ENCODE assay signal across 1 cellular context in the genomic region with DNA sequence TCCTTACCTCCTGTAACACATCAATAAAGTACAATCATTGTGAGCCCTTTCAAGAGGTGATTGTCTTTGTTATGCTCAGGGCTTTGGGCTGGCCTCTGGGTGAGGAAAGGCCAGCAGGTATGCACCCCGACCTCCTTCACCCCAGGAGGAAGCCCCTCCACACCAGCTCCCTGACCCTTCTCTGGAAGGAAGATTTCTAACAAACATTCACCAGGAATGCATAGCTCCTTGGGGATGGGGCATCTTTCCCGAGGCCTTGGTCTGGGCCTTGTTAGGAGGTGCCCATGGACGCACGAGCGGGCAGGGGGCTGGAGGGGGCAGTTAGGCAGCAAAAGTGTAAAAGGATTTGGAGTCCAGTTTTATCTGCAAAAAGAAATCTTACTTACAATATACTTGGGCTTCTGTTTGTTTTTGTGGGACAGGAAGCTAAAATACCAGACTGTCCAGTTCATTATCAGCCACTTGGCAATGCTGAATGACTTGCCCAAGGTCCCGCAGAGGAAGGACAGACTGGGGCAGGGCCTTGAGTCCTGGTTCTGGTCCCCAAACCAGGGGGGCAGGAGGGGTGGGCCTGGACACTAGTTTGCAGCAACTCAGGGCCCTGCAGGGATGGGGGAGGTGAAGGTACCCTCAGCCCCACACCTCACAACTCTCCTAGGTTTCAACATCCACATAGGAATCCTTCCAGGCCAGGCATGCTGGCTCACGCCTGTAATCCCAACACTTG.
TF ChIP-seq lines count a peak whose summit lies in the region.

No MANE protein-coding gene starts in this region.

TF ChIP-seq in GM23338, 12 proteins besides CTCF, POLR2A, EP300 and RAD21 (continued from another document):
- TF ChIP-seq, protein P1, sequence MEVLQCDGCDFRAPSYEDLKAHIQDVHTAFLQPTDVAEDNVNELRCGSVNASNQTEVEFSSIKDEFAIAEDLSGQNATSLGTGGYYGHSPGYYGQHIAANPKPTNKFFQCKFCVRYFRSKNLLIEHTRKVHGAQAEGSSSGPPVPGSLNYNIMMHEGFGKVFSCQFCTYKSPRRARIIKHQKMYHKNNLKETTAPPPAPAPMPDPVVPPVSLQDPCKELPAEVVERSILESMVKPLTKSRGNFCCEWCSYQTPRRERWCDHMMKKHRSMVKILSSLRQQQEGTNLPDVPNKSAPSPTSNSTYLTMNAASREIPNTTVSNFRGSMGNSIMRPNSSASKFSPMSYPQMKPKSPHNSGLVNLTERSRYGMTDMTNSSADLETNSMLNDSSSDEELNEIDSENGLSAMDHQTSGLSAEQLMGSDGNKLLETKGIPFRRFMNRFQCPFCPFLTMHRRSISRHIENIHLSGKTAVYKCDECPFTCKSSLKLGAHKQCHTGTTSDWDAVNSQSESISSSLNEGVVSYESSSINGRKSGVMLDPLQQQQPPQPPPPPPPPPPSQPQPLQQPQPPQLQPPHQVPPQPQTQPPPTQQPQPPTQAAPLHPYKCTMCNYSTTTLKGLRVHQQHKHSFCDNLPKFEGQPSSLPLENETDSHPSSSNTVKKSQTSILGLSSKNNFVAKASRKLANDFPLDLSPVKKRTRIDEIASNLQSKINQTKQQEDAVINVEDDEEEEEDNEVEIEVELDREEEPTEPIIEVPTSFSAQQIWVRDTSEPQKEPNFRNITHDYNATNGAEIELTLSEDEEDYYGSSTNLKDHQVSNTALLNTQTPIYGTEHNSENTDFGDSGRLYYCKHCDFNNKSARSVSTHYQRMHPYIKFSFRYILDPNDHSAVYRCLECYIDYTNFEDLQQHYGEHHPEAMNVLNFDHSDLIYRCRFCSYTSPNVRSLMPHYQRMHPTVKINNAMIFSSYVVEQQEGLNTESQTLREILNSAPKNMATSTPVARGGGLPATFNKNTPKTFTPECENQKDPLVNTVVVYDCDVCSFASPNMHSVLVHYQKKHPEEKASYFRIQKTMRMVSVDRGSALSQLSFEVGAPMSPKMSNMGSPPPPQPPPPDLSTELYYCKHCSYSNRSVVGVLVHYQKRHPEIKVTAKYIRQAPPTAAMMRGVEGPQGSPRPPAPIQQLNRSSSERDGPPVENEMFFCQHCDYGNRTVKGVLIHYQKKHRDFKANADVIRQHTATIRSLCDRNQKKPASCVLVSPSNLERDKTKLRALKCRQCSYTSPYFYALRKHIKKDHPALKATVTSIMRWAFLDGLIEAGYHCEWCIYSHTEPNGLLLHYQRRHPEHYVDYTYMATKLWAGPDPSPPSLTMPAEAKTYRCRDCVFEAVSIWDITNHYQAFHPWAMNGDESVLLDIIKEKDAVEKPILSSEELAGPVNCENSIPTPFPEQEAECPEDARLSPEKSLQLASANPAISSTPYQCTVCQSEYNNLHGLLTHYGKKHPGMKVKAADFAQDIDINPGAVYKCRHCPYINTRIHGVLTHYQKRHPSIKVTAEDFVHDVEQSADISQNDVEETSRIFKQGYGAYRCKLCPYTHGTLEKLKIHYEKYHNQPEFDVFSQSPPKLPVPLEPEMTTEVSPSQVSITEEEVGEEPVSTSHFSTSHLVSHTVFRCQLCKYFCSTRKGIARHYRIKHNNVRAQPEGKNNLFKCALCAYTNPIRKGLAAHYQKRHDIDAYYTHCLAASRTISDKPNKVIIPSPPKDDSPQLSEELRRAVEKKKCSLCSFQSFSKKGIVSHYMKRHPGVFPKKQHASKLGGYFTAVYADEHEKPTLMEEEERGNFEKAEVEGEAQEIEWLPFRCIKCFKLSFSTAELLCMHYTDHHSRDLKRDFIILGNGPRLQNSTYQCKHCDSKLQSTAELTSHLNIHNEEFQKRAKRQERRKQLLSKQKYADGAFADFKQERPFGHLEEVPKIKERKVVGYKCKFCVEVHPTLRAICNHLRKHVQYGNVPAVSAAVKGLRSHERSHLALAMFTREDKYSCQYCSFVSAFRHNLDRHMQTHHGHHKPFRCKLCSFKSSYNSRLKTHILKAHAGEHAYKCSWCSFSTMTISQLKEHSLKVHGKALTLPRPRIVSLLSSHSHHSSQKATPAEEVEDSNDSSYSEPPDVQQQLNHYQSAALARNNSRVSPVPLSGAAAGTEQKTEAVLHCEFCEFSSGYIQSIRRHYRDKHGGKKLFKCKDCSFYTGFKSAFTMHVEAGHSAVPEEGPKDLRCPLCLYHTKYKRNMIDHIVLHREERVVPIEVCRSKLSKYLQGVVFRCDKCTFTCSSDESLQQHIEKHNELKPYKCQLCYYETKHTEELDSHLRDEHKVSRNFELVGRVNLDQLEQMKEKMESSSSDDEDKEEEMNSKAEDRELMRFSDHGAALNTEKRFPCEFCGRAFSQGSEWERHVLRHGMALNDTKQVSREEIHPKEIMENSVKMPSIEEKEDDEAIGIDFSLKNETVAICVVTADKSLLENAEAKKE (CRISPR knock-in tag; IDR thresholded peaks at IDR 0.05): no peak
- TF ChIP-seq EZH2phosphoT487 (IDR thresholded peaks at IDR 0.05; ENCODE audit: unreplicated experiment): no peak
- TF ChIP-seq EZH2 (IDR thresholded peaks at IDR 0.05; ENCODE audit: low read depth, unreplicated experiment): no peak
- TF ChIP-seq, protein P2, sequence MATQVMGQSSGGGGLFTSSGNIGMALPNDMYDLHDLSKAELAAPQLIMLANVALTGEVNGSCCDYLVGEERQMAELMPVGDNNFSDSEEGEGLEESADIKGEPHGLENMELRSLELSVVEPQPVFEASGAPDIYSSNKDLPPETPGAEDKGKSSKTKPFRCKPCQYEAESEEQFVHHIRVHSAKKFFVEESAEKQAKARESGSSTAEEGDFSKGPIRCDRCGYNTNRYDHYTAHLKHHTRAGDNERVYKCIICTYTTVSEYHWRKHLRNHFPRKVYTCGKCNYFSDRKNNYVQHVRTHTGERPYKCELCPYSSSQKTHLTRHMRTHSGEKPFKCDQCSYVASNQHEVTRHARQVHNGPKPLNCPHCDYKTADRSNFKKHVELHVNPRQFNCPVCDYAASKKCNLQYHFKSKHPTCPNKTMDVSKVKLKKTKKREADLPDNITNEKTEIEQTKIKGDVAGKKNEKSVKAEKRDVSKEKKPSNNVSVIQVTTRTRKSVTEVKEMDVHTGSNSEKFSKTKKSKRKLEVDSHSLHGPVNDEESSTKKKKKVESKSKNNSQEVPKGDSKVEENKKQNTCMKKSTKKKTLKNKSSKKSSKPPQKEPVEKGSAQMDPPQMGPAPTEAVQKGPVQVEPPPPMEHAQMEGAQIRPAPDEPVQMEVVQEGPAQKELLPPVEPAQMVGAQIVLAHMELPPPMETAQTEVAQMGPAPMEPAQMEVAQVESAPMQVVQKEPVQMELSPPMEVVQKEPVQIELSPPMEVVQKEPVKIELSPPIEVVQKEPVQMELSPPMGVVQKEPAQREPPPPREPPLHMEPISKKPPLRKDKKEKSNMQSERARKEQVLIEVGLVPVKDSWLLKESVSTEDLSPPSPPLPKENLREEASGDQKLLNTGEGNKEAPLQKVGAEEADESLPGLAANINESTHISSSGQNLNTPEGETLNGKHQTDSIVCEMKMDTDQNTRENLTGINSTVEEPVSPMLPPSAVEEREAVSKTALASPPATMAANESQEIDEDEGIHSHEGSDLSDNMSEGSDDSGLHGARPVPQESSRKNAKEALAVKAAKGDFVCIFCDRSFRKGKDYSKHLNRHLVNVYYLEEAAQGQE (IDR thresholded peaks at IDR 0.05; ENCODE audit: unreplicated experiment): no peak
- no peak for TF ChIP-seq CREB1 (CRISPR knock-in tag; IDR thresholded peaks at IDR 0.05; ENCODE audit: low read depth)
- no peak for TF ChIP-seq JUNB (IDR thresholded peaks at IDR 0.05; ENCODE audit: unreplicated experiment)
- TF ChIP-seq, protein P3, sequence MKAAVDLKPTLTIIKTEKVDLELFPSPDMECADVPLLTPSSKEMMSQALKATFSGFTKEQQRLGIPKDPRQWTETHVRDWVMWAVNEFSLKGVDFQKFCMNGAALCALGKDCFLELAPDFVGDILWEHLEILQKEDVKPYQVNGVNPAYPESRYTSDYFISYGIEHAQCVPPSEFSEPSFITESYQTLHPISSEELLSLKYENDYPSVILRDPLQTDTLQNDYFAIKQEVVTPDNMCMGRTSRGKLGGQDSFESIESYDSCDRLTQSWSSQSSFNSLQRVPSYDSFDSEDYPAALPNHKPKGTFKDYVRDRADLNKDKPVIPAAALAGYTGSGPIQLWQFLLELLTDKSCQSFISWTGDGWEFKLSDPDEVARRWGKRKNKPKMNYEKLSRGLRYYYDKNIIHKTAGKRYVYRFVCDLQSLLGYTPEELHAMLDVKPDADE (IDR thresholded peaks at IDR 0.05): no peak
- TF ChIP-seq POLR2AphosphoS5 (IDR thresholded peaks at IDR 0.05; ENCODE audit: low read depth): no peak
- no peak for TF ChIP-seq NANOG (IDR thresholded peaks at IDR 0.05; ENCODE audit: borderline replicate concordance)
- TF ChIP-seq STAT1 (IDR thresholded peaks at IDR 0.05; ENCODE audit: unreplicated experiment): no peak
